Comparison of ENCODE assay signal across 10 cellular contexts in genomic region chr1:41404308-41404755, GRCh38. TPM values are rescaled to one million over a fixed set of nuclear protein-coding genes. Genes with fewer than 3 reads are reported as not detected.
DNase-seq lines count a peak whose midpoint lies in the region; ATAC-seq and TF ChIP-seq lines count a peak whose summit lies in the region.
"Had no signal": no experiment of that assay in that cellular context is flagged by ENCODE, and none has a peak within 500 bp of the region (broad histone marks: within the 10 kb centered on the region; RNA-seq: fewer than 3 reads in every experiment).

No MANE protein-coding gene starts in this region.

- H3K4me3 Mint-ChIP-seq in CD4-positive, alpha-beta T cell = no peak overlapping the region
- H3K4me3 Mint-ChIP-seq in HFFc6 = no peak overlapping the region

- H3K36me3 Mint-ChIP-seq in CD4-positive, alpha-beta T cell (ENCODE audit: low read depth) = no peaks in the 10 kb centered on the region
- no peaks in the 10 kb centered on the region for H3K36me3 Mint-ChIP-seq in HFFc6 (ENCODE audit: low read depth)

- H3K4me1 ChIP-seq in SJCRH30 = peaks cover 18% of the 10 kb centered on the region
- H3K4me1 ChIP-seq in heart left ventricle = peaks cover 0 to 10% (median 1%) of the 10 kb centered on the region in 12 donors

- POLR2A ChIA-PET in CD4-positive, alpha-beta T cell (lab: Charles Lee) = no interaction called here

- no peak for TF ChIP-seq POLR2A in heart left ventricle (IDR thresholded peaks at IDR 0.05)

- H3K27ac Mint-ChIP-seq in CD4-positive, alpha-beta T cell = no peak overlapping the region
- H3K27ac Mint-ChIP-seq in HFFc6 = no peak overlapping the region

- no peak overlapping the region for H3K27ac ChIP-seq in CD4-positive, alpha-beta T cell (ENCODE audit: low read depth, low read length)
- H3K27ac ChIP-seq in SJCRH30 (no peak overlapping the region), heart left ventricle (no peak overlapping the region)
- H3K27ac ChIP-seq: upper lobe of left lung had no signal

- H3K4me1 Mint-ChIP-seq in CD4-positive, alpha-beta T cell (ENCODE audit: low read depth) = no peaks in the 10 kb centered on the region
- H3K4me1 Mint-ChIP-seq in HFFc6 (ENCODE audit: low read depth) = no peaks in the 10 kb centered on the region

- 14 to 19% (median 15%) methylated on average over 9 to 10 of the region's 10 CpGs for WGBS in heart left ventricle, 4 donors

- ATAC-seq in CD4-positive, alpha-beta T cell (ENCODE audit: poor library complexity) = peak; percentile 62
- ATAC-seq in heart left ventricle (peak in 3 of 4 donors; percentile 12 to 27 (median 12)), HG02938 (IDR thresholded peaks at IDR 0.05; ENCODE audit: unreplicated experiment) (no peak)

- H3K27me3 Mint-ChIP-seq in CD4-positive, alpha-beta T cell = peaks cover 37% of the 10 kb centered on the region
- peaks cover 55% of the 10 kb centered on the region for H3K27me3 Mint-ChIP-seq in HFFc6 (ENCODE audit: insufficient read depth)

- no peaks in the 10 kb centered on the region for H3K9me3 Mint-ChIP-seq in CD4-positive, alpha-beta T cell
- peaks cover 5% of the 10 kb centered on the region; the same call in 1 of the 2 replicates for H3K9me3 Mint-ChIP-seq in HFFc6

- peak in 1 of 10 experiments; percentile 17 for DNase-seq in CD4-positive, alpha-beta T cell
- peak; percentile 12 for DNase-seq in HFFc6
- peak; percentile 85 to 91 for DNase-seq in SJCRH30
- no peak for DNase-seq in heart left ventricle
- no peak for DNase-seq in OCI-M2 (lab: John Stamatoyannopoulos, UW; ENCODE audit: unreplicated experiment)
- no peak for DNase-seq in AG08395 (ENCODE audit: low spot score)
- no peak for DNase-seq in AG08396 (ENCODE audit: low spot score)
- DNase-seq: upper lobe of left lung had no signal

- H3K9me3 ChIP-seq in CD4-positive, alpha-beta T cell (ENCODE audit: control insufficient read depth, low read length) = no peaks in the 10 kb centered on the region
- H3K9me3 ChIP-seq in SJCRH30 (replicated peaks) (peaks cover 3% of the 10 kb centered on the region; the same call in 1 of the 2 replicates), heart left ventricle (peaks cover 0 to 9% (median 0%) of the 10 kb centered on the region in 12 donors)
- H3K9me3 ChIP-seq: upper lobe of left lung had no signal

- CTCF ChIA-PET in CD4-positive, alpha-beta T cell (lab: Charles Lee) = no interaction called here

- H3K36me3 ChIP-seq in SJCRH30 = no peaks in the 10 kb centered on the region
- H3K36me3 ChIP-seq in heart left ventricle = no peaks in the 10 kb centered on the region
- H3K36me3 ChIP-seq: upper lobe of left lung had no signal

- no peak for TF ChIP-seq CTCF in CD4-positive, alpha-beta T cell (IDR thresholded peaks at IDR 0.05)
- no peak for TF ChIP-seq CTCF in HFFc6 (IDR thresholded peaks at IDR 0.05)
- no peak for TF ChIP-seq CTCF in heart left ventricle (IDR thresholded peaks at IDR 0.05)

- peaks cover 26% of the 10 kb centered on the region for H3K27me3 ChIP-seq in CD4-positive, alpha-beta T cell (ENCODE audit: control insufficient read depth, insufficient read depth, low read length)
- H3K27me3 ChIP-seq in SJCRH30 = no peaks in the 10 kb centered on the region
- peaks cover 0 to 13% (median 0%) of the 10 kb centered on the region in 9 donors for H3K27me3 ChIP-seq in heart left ventricle
- H3K27me3 ChIP-seq: upper lobe of left lung had no signal

- H3K4me3 ChIP-seq in SJCRH30 (peak overlapping the region; percentile 18), heart left ventricle (no peak overlapping the region)
- H3K4me3 ChIP-seq: lung, upper lobe of left lung had no signal

- intact Hi-C loops in CD4-positive, alpha-beta T cell (cut with DNase I, micrococcal nuclease) = no loop called here
- intact Hi-C loops in heart left ventricle (cut with DNase I) = no loop called here

RNA-seq across cellular contexts. Expression of gene FOXO6, which starts 43.1 kb away (rescaled TPM):
- 1 to 10 TPM; 1.2 to 2.2 TPM for total RNA-seq in CD4-positive, alpha-beta T cell
- total RNA-seq in HFFc6 (2021; fragmentation: NEBNext Ultra II Directional; extraction: Animal tissue kit (Norgen Biotek cat#: 25700)) = under 1 TPM in 2 of 6 experiments, not detected in 4; 0.07 to 0.08 TPM
- total RNA-seq in SJCRH30 (2014; rRNA removed; shearing (Covaris generic)) = 11.9 and 12.9 TPM in 2 replicates
- total RNA-seq in heart left ventricle = 1 to 10 TPM in 8 of 9 donors, under 1 TPM in 1; 0.69 to 4.8 (median 1.4) TPM
- under 1 TPM; 0.71 to 0.99 TPM for polyA plus RNA-seq in heart left ventricle

Comparison
In these comparisons a context has a peak if more than half of its experiments do, and no peak if none do; other contexts are left out.
1. DNase-seq: peak in HFFc6 (single experiment) and SJCRH30 (2 of 2); none in heart left ventricle (0 of 5), OCI-M2 (single experiment), AG08395 (single experiment) and AG08396 (single experiment).